ENCODE assay signal across 8 cellular contexts in genomic region chr11:83158474-83158786, GRCh38. TPM values are rescaled to one million over a fixed set of nuclear protein-coding genes. Genes with fewer than 3 reads are reported as not detected.
A peak's percentile ranks its signal among the peaks of the same experiment; 100 is the strongest.
DNase-seq lines count a peak whose midpoint lies in the region; ATAC-seq and TF ChIP-seq lines count a peak whose summit lies in the region.

No MANE protein-coding gene starts in this region.

- intact Hi-C loops in PC-3 (cut with micrococcal nuclease), result loop anchor here (5.0 kb wide), 1 partner anchor 301 kb away; no protein-coding TSS in a partner anchor

- peaks cover 30 to 49% (median 42%) of the 10 kb centered on the region in 4 donors for H3K4me1 Mint-ChIP-seq in CD4-positive, CD25-positive, alpha-beta regulatory T cell

- no TSS peak for BruUV-seq in PC-3 (replicated peaks; lab: Mats Ljungman, UMichigan)

- peaks cover 12% of the 10 kb centered on the region for H3K27me3 Mint-ChIP-seq in CD4-positive, CD25-positive, alpha-beta regulatory T cell

- H4K20me1 ChIP-seq in PC-3 (ENCODE audit: low read length) (peaks cover 50% of the 10 kb centered on the region), osteoblast (ENCODE audit: insufficient read depth, low read length) (peaks cover 37% of the 10 kb centered on the region)

- H3K4me1 ChIP-seq in CD4-positive, CD25-positive, alpha-beta regulatory T cell (ENCODE audit: control insufficient read depth, insufficient read depth, low read length, poor library complexity, severe bottlenecking), result peaks cover 50% of the 10 kb centered on the region
- H3K4me1 ChIP-seq in PC-3 (ENCODE audit: insufficient read depth, low read length), result peaks cover 15% of the 10 kb centered on the region
- H3K4me1 ChIP-seq in osteoblast (ENCODE audit: insufficient read depth, low read length), result peaks cover 21% of the 10 kb centered on the region

- no peaks in the 10 kb centered on the region for H3K27me3 ChIP-seq in CD4-positive, CD25-positive, alpha-beta regulatory T cell (ENCODE audit: control insufficient read depth, insufficient read depth, low read length)
- no peaks in the 10 kb centered on the region for H3K27me3 ChIP-seq in PC-3 (ENCODE audit: low read length)
- no peaks in the 10 kb centered on the region for H3K27me3 ChIP-seq in osteoblast (ENCODE audit: insufficient read depth, low read length)

- no peaks in the 10 kb centered on the region for H3K9me3 ChIP-seq in CD4-positive, CD25-positive, alpha-beta regulatory T cell (ENCODE audit: control insufficient read depth in 2 of 2, low read length in 2 of 2)
- H3K9me3 ChIP-seq in PC-3 (ENCODE audit: low read length), result no peaks in the 10 kb centered on the region
- H3K9me3 ChIP-seq in osteoblast (ENCODE audit: low read depth, low read length), result no peaks in the 10 kb centered on the region

- H2AFZ ChIP-seq in PC-3 (ENCODE audit: low read length) (no peak overlapping the region), osteoblast (ENCODE audit: low read length) (no peak overlapping the region)

- peaks cover 22% of the 10 kb centered on the region for H3K36me3 Mint-ChIP-seq in CD4-positive, CD25-positive, alpha-beta regulatory T cell

- H3K9ac ChIP-seq in PC-3 (ENCODE audit: low read length), result peak overlapping the region; percentile 96

- peaks cover 65% of the 10 kb centered on the region for H3K79me2 ChIP-seq in PC-3 (ENCODE audit: low read length)
- peaks cover 63% of the 10 kb centered on the region for H3K79me2 ChIP-seq in osteoblast (ENCODE audit: insufficient read depth, low read length)

- peaks cover 3% of the 10 kb centered on the region for H3K36me3 ChIP-seq in CD4-positive, CD25-positive, alpha-beta regulatory T cell (ENCODE audit: control insufficient read depth, insufficient read depth, low read length)
- H3K36me3 ChIP-seq in PC-3 (ENCODE audit: low read depth, low read length), result peaks cover 37% of the 10 kb centered on the region
- H3K36me3 ChIP-seq in osteoblast (ENCODE audit: insufficient read depth, low read length), result no peaks in the 10 kb centered on the region

- no peaks in the 10 kb centered on the region for H3K9me2 ChIP-seq in PC-3 (replicated peaks; ENCODE audit: low read length)

- peak overlapping the region; percentile 99 for H3K27ac ChIP-seq in CD4-positive, CD25-positive, alpha-beta regulatory T cell (ENCODE audit: insufficient read depth, low read length, poor library complexity, severe bottlenecking)
- H3K27ac ChIP-seq in PC-3 (ENCODE audit: low read length) (peak overlapping the region; percentile 3; the same call in 1 of the 2 replicates), osteoblast (ENCODE audit: low read depth, low read length) (peak overlapping the region; percentile 96)

- TF ChIP-seq CTCF in PC-3 (conservative IDR thresholded peaks at IDR 0.05; ENCODE audit: low read depth, low read length), result no peak
- TF ChIP-seq CTCF in epithelial cell of esophagus (IDR thresholded peaks at IDR 0.05; ENCODE audit: insufficient read depth, low read depth, low read length, missing control alignments), result no peak
- TF ChIP-seq CTCF in osteoblast (IDR thresholded peaks at IDR 0.05; ENCODE audit: extremely low read depth, low read depth, low read length), result no peak
- no peak for TF ChIP-seq CTCF in GM13977 (IDR thresholded peaks at IDR 0.05; ENCODE audit: extremely low read depth, insufficient read depth, missing control alignments)

- peak overlapping the region; percentile 97 to 100 (median 100) for H3K4me3 Mint-ChIP-seq in CD4-positive, CD25-positive, alpha-beta regulatory T cell

- in situ Hi-C loops in GM13977 (cut with MboI; ENCODE audit: low pct_unique_long_range_greater_than_20kb, low sequenced_read_pairs, unreplicated experiment), result no loop called here

- peaks cover 0 to 3% (median 0%) of the 10 kb centered on the region in 7 donors for H3K9me3 Mint-ChIP-seq in CD4-positive, CD25-positive, alpha-beta regulatory T cell

- H3F3A ChIP-seq in PC-3 (ENCODE audit: low read length, unreplicated experiment), result peaks cover 10% of the 10 kb centered on the region

- POLR2A ChIA-PET in PC-3 (lab: Charles Lee; ENCODE audit: unreplicated experiment), result no interaction called here

- H3K4me3 ChIP-seq in CD4-positive, CD25-positive, alpha-beta regulatory T cell (ENCODE audit: low read depth, low read length), result peak overlapping the region; percentile 93
- H3K4me3 ChIP-seq in PC-3 (ENCODE audit: low read length) (peak overlapping the region; percentile 92), epithelial cell of esophagus (ENCODE audit: low read length) (peak overlapping the region; percentile 99), osteoblast (ENCODE audit: insufficient read depth, low read length) (peak overlapping the region; percentile 94)

- ATAC-seq in CD4-positive, CD25-positive, alpha-beta regulatory T cell (ENCODE audit: low read depth in 2 of 2), result no peak
- no peak for ATAC-seq in PC-3

- no peak for DNase-seq in CD4-positive, CD25-positive, alpha-beta regulatory T cell
- DNase-seq in PC-3, result no peak
- DNase-seq in epithelial cell of esophagus (ENCODE audit: low read depth), result no peak
- DNase-seq in osteoblast (ENCODE audit: insufficient read length, low spot score, missing footprints), result no peak
- no peak for DNase-seq in GM13977 (ENCODE audit: low spot score)
- DNase-seq in NCI-H2171 (lab: John Stamatoyannopoulos, UW), result no peak
- DNase-seq in NCI-H1417 (lab: John Stamatoyannopoulos, UW), result no peak
- no peak for DNase-seq in stimulated activated CD4-positive, alpha-beta T cell treated with anti-CD3 and anti-CD28 coated beads, Interleukin-4, amount 100 ng/mL, for 24 hours

- peak overlapping the region; percentile 88 for H3K4me2 ChIP-seq in PC-3 (ENCODE audit: low read length)
- H3K4me2 ChIP-seq in osteoblast (ENCODE audit: insufficient read depth, low read length), result peak overlapping the region; percentile 90

- CTCF ChIA-PET in PC-3 (lab: Charles Lee), result no interaction called here

- H3K27ac Mint-ChIP-seq in CD4-positive, CD25-positive, alpha-beta regulatory T cell, result peak overlapping the region; percentile 97 to 100 (median 100)

RNA-seq across cellular contexts. Expression of gene PCF11, which starts 1.5 kb away (rescaled TPM):
- 161 TPM for total RNA-seq in CD4-positive, CD25-positive, alpha-beta regulatory T cell
- 10 to 100 TPM; 19.2 to 33.3 (median 26.2) TPM for polyA plus RNA-seq in CD4-positive, CD25-positive, alpha-beta regulatory T cell
- total RNA-seq in PC-3 (2014; rRNA removed) (41.7 and 42.1 TPM in 2 replicates), osteoblast (38.4 and 43.0 TPM in 2 replicates)

RNA-seq across cellular contexts. Expression of gene ANKRD42, which starts 35.1 kb away (rescaled TPM):
- total RNA-seq in CD4-positive, CD25-positive, alpha-beta regulatory T cell, result 4.1 TPM
- polyA plus RNA-seq in CD4-positive, CD25-positive, alpha-beta regulatory T cell, result 1 to 10 TPM; 1.3 to 4.2 (median 2.8) TPM
- total RNA-seq in PC-3 (2014; rRNA removed) (6.6 and 11.2 TPM in 2 replicates), osteoblast (10.3 and 10.5 TPM in 2 replicates)

Comparison
In these comparisons a context has a peak if more than half of its experiments do, and no peak if none do; other contexts are left out.
1. H3K27ac ChIP-seq: peak in every context shown above with its lines; median percentile 99 in CD4-positive, CD25-positive, alpha-beta regulatory T cell; 96 in osteoblast; 3 in PC-3.